ENCODE assay signal across 18 cellular contexts in genomic region chr5:38292228-38292627, GRCh38. TPM values are rescaled to one million over a fixed set of nuclear protein-coding genes. Genes with fewer than 3 reads are reported as not detected.
A peak's percentile ranks its signal among the peaks of the same experiment; 100 is the strongest.
DNase-seq lines count a peak whose midpoint lies in the region; ATAC-seq and TF ChIP-seq lines count a peak whose summit lies in the region.
"Had no signal": no experiment of that assay in that cellular context is flagged by ENCODE, and none has a peak within 500 bp of the region (broad histone marks: within the 10 kb centered on the region; RNA-seq: fewer than 3 reads in every experiment).

No MANE protein-coding gene starts in this region.

- H3K9me3 Mint-ChIP-seq in endodermal cell, result no peaks in the 10 kb centered on the region
- H3K9me3 Mint-ChIP-seq in activated T-cell treated with anti-CD3 and anti-CD28 coated beads, Interleukin-2, amount 50 U/mL, for 4 hours, result no peaks in the 10 kb centered on the region
- H3K9me3 Mint-ChIP-seq: CD4-positive, alpha-beta T cell had no signal

- H3K9me2 ChIP-seq in neural cell (ENCODE audit: insufficient read depth, low read length), result no peaks in the 10 kb centered on the region

- no peaks in the 10 kb centered on the region for H4K20me1 ChIP-seq in neural cell (ENCODE audit: insufficient read depth)

- H3K4me3 Mint-ChIP-seq in endodermal cell, result no peak overlapping the region
- no peak overlapping the region for H3K4me3 Mint-ChIP-seq in activated T-cell treated with anti-CD3 and anti-CD28 coated beads, Interleukin-2, amount 50 U/mL, for 4 hours
- H3K4me3 Mint-ChIP-seq: CD4-positive, alpha-beta T cell had no signal

- H3K4me2 ChIP-seq in neural cell (ENCODE audit: low read length), result no peak overlapping the region

- TF ChIP-seq EP300 in neural cell (conservative IDR thresholded peaks at IDR 0.05; ENCODE audit: poor library complexity, severe bottlenecking), result no peak

- no peak for DNase-seq in BE2C
- peak; percentile 5 for DNase-seq in Jurkat, Clone E6-1 (ENCODE audit: low read depth, low spot score)
- DNase-seq in endodermal cell, result no peak
- no peak for DNase-seq in activated T-cell treated with anti-CD3 and anti-CD28 coated beads, Interleukin-2, amount 50 U/mL, for 4 hours
- DNase-seq: ACHN; C1 segment of cervical spinal cord; Calu3; CD4-positive, alpha-beta T cell; DMS153; DMS79 treated with DMSO at 0.1 percent for 48 hours; EL; IMR-90; KG1 had no signal

- peak overlapping the region; percentile 62 for H3K27ac Mint-ChIP-seq in endodermal cell
- H3K27ac Mint-ChIP-seq: CD4-positive, alpha-beta T cell had no signal

- no peaks in the 10 kb centered on the region for H3F3A ChIP-seq in neural cell (ENCODE audit: insufficient read depth, low read length, poor library complexity, severe bottlenecking)

- H3K27ac ChIP-seq in endodermal cell (ENCODE audit: low read depth, low read length), result no peak overlapping the region
- peak overlapping the region; percentile 34 for H3K27ac ChIP-seq in neural cell (ENCODE audit: low read length)
- H3K27ac ChIP-seq: HL-60 had no signal

- H3K9me3 ChIP-seq in BE2C, result no peaks in the 10 kb centered on the region
- H3K9me3 ChIP-seq in endodermal cell (ENCODE audit: control insufficient read depth, low read length), result no peaks in the 10 kb centered on the region
- no peaks in the 10 kb centered on the region for H3K9me3 ChIP-seq in neural cell (ENCODE audit: low read length)
- H3K9me3 ChIP-seq: HAP-1 had no signal

- H3K9ac ChIP-seq in endodermal cell (ENCODE audit: extremely low read depth, low read length, poor library complexity, severe bottlenecking) (no peak overlapping the region), neural cell (ENCODE audit: low read length) (no peak overlapping the region)

- H3K4me3 ChIP-seq in BE2C (ENCODE audit: low read depth, low read length) (no peak overlapping the region), endodermal cell (ENCODE audit: low read length) (no peak overlapping the region), neural cell (ENCODE audit: low read length) (no peak overlapping the region)
- no peak overlapping the region for H3K4me3 ChIP-seq in Jurkat, Clone E6-1 (ENCODE audit: low read length)
- H3K4me3 ChIP-seq: HAP-1 had no signal

- no peaks in the 10 kb centered on the region for H3K36me3 ChIP-seq in BE2C
- peaks cover 71% of the 10 kb centered on the region for H3K36me3 ChIP-seq in endodermal cell (ENCODE audit: control insufficient read depth, insufficient read depth, low read length)
- no peaks in the 10 kb centered on the region for H3K36me3 ChIP-seq in neural cell (ENCODE audit: insufficient read depth, low read length)
- H3K36me3 ChIP-seq: HAP-1 had no signal

- no peaks in the 10 kb centered on the region for H3K4me1 Mint-ChIP-seq in endodermal cell
- no peaks in the 10 kb centered on the region for H3K4me1 Mint-ChIP-seq in activated T-cell treated with anti-CD3 and anti-CD28 coated beads, Interleukin-2, amount 50 U/mL, for 4 hours (ENCODE audit: low read depth)

- H2AFZ ChIP-seq in neural cell (ENCODE audit: low read depth, low read length), result no peak overlapping the region

- H3K36me3 Mint-ChIP-seq in endodermal cell (ENCODE audit: low read depth), result peaks cover 70% of the 10 kb centered on the region
- H3K36me3 Mint-ChIP-seq in activated T-cell treated with anti-CD3 and anti-CD28 coated beads, Interleukin-2, amount 50 U/mL, for 4 hours (ENCODE audit: insufficient read depth), result no peaks in the 10 kb centered on the region

- no peaks in the 10 kb centered on the region for H3K27me3 Mint-ChIP-seq in endodermal cell (ENCODE audit: insufficient read depth)
- H3K27me3 Mint-ChIP-seq in activated T-cell treated with anti-CD3 and anti-CD28 coated beads, Interleukin-2, amount 50 U/mL, for 4 hours (ENCODE audit: low read depth), result peaks cover 5% of the 10 kb centered on the region

- TF ChIP-seq CTCF in BE2C (IDR thresholded peaks at IDR 0.05; ENCODE audit: low read depth, low read length) (peak; percentile 17; the same call in 1 of the 2 replicates), endodermal cell (conservative IDR thresholded peaks at IDR 0.05) (peak; percentile 61), neural cell (IDR thresholded peaks at IDR 0.05; ENCODE audit: poor library complexity, severe bottlenecking) (no peak)

- 82 to 95% methylated on average over 3 of the region's 3 CpGs for WGBS in endodermal cell (ENCODE audit: insufficient coverage in 1 of 2, insufficient read length in 1 of 2), 2 experiments

- H3K4me1 ChIP-seq in BE2C, result peaks cover 15% of the 10 kb centered on the region
- H3K4me1 ChIP-seq in endodermal cell (ENCODE audit: control insufficient read depth, insufficient read depth, low read length), result no peaks in the 10 kb centered on the region
- H3K4me1 ChIP-seq: HAP-1 had no signal

- no peaks in the 10 kb centered on the region for H3K79me2 ChIP-seq in neural cell (replicated peaks; ENCODE audit: insufficient read depth, low read length)

- TF ChIP-seq RAD21 in neural cell (conservative IDR thresholded peaks at IDR 0.05), result no peak

- no peak for ATAC-seq in activated T-cell treated with anti-CD3 and anti-CD28 coated beads, Interleukin-2, amount 50 U/mL, for 4 hours
- ATAC-seq in HG03196 (IDR thresholded peaks at IDR 0.05; ENCODE audit: unreplicated experiment), result no peak
- ATAC-seq in esophagus mucosa, result no peak

- H3K27me3 ChIP-seq in BE2C, result no peaks in the 10 kb centered on the region
- H3K27me3 ChIP-seq in endodermal cell (ENCODE audit: control insufficient read depth, insufficient read depth, low read length, poor library complexity, severe bottlenecking), result no peaks in the 10 kb centered on the region
- H3K27me3 ChIP-seq in neural cell (ENCODE audit: insufficient read depth, low read depth, low read length), result no peaks in the 10 kb centered on the region

TF ChIP-seq in neural cell, 6 proteins besides CTCF, POLR2A, EP300 and RAD21:
- TF ChIP-seq, protein P1, sequence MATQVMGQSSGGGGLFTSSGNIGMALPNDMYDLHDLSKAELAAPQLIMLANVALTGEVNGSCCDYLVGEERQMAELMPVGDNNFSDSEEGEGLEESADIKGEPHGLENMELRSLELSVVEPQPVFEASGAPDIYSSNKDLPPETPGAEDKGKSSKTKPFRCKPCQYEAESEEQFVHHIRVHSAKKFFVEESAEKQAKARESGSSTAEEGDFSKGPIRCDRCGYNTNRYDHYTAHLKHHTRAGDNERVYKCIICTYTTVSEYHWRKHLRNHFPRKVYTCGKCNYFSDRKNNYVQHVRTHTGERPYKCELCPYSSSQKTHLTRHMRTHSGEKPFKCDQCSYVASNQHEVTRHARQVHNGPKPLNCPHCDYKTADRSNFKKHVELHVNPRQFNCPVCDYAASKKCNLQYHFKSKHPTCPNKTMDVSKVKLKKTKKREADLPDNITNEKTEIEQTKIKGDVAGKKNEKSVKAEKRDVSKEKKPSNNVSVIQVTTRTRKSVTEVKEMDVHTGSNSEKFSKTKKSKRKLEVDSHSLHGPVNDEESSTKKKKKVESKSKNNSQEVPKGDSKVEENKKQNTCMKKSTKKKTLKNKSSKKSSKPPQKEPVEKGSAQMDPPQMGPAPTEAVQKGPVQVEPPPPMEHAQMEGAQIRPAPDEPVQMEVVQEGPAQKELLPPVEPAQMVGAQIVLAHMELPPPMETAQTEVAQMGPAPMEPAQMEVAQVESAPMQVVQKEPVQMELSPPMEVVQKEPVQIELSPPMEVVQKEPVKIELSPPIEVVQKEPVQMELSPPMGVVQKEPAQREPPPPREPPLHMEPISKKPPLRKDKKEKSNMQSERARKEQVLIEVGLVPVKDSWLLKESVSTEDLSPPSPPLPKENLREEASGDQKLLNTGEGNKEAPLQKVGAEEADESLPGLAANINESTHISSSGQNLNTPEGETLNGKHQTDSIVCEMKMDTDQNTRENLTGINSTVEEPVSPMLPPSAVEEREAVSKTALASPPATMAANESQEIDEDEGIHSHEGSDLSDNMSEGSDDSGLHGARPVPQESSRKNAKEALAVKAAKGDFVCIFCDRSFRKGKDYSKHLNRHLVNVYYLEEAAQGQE (IDR thresholded peaks at IDR 0.05; ENCODE audit: borderline replicate concordance), result no peak
- TF ChIP-seq TAF1 (IDR thresholded peaks at IDR 0.05; ENCODE audit: low read depth), result no peak
- TF ChIP-seq SMC3 (conservative IDR thresholded peaks at IDR 0.05; ENCODE audit: poor library complexity), result no peak
- TF ChIP-seq POLR2AphosphoS5 (IDR thresholded peaks at IDR 0.05), result no peak
- TF ChIP-seq EZH2 (IDR thresholded peaks at IDR 0.05; ENCODE audit: borderline replicate concordance, insufficient read depth, low read length, poor library complexity, severe bottlenecking), result no peak
- TF ChIP-seq MXI1 (conservative IDR thresholded peaks at IDR 0.05; ENCODE audit: poor library complexity, severe bottlenecking), result no peak

RNA-seq across cellular contexts. Expression of gene EGFLAM, which starts 33.9 kb away (rescaled TPM):
- polyA plus RNA-seq in BE2C (2012; ENCODE audit: insufficient read depth, insufficient read length, low read depth), result 2.7 TPM
- not detected for polyA plus RNA-seq in Jurkat, Clone E6-1 (2012; ENCODE audit: insufficient read depth, insufficient read length)
- total RNA-seq in endodermal cell (1 to 10 TPM; 4.4 to 8.8 TPM), esophagus mucosa (0.68 TPM)
- 4.7 TPM for polyA plus RNA-seq in endodermal cell (2013, experiment 1 of 2)
- polyA plus RNA-seq in endodermal cell (2013, experiment 2 of 2), result 4.6 TPM
- not detected in 2 replicates for polyA plus RNA-seq in neural cell
- polyA minus RNA-seq in neural cell, result not detected in 2 replicates
- not detected for total RNA-seq in activated T-cell treated with anti-CD3 and anti-CD28 coated beads, Interleukin-2, amount 50 U/mL, for 4 hours
- total RNA-seq: Calu3; CD4-positive, alpha-beta T cell had no signal
